27 cellular contexts compared by ENCODE assay signal in the genomic region with DNA sequence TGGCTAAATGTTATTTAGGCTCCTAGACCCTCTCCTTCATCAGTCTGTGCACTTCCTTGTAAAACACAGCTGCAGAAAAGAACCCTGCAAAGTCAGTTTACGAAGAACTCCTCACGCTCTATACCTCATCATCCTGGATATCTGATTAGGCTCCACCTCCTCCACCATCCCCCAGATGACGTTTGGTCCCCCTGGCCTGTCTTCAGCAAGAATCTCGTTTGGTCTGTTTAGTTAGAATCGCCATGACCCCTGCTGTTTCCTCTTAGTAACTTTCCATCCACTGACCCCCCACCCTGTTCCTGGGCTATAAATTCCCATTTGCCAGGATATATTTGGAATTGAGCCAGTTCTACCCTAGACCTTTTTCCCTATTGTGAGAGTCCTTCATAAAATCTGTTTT.
"Had no signal": no experiment of that assay in that cellular context is flagged by ENCODE, and none has a peak within 500 bp of the region (broad histone marks: within the 10 kb centered on the region; RNA-seq: fewer than 3 reads in every experiment).

No MANE protein-coding gene starts in this region.

- H3K4me3 Mint-ChIP-seq: activated CD4-positive, alpha-beta T cell treated with anti-CD3 and anti-CD28 coated beads, Interleukin-2, amount 10 ng/mL, durations not matched to agents 24 days and 14 days; activated CD8-positive, alpha-beta T cell treated with anti-CD3 and anti-CD28 coated beads for 36 hours; activated naive CD4-positive, alpha-beta T cell treated with anti-CD3 and anti-CD28 coated beads, Interleukin-2, amount 50 U/mL, for 24 hours; activated T-cell treated with anti-CD3 and anti-CD28 coated beads, Interleukin-2, amount 50 U/mL, for 72 hours; activated T-helper 17 cell treated with anti-CD3 and anti-CD28 coated beads, Interleukin-2, amount 50 U/mL, for 72 hours; brain had no signal

- H3K4me1 Mint-ChIP-seq: activated CD4-positive, alpha-beta T cell treated with anti-CD3 and anti-CD28 coated beads, Interleukin-2, amount 10 ng/mL, durations not matched to agents 24 days and 14 days; activated naive CD4-positive, alpha-beta T cell treated with anti-CD3 and anti-CD28 coated beads, Interleukin-2, amount 50 U/mL, for 24 hours; activated T-helper 17 cell treated with anti-CD3 and anti-CD28 coated beads, Interleukin-2, amount 50 U/mL, for 72 hours had no signal

- DNase-seq: activated CD4-positive, alpha-beta T cell treated with anti-CD3 and anti-CD28 coated beads, Interleukin-2, amount 10 ng/mL, durations not matched to agents 24 days and 14 days; activated CD4-positive, alpha-beta T cell treated with anti-CD3 and anti-CD28 coated beads, Interleukin-2, amount 50 U/mL, for 4 hours; activated CD8-positive, alpha-beta T cell treated with anti-CD3 and anti-CD28 coated beads for 36 hours; activated effector memory CD4-positive, alpha-beta T cell treated with anti-CD3 and anti-CD28 coated beads, Interleukin-2, amount 50 U/mL, for 16 hours; activated naive CD4-positive, alpha-beta T cell; activated T-cell treated with anti-CD3 and anti-CD28 coated beads, Interleukin-2, amount 50 U/mL, for 1 hour; activated T-cell treated with anti-CD3 and anti-CD28 coated beads, Interleukin-2, amount 50 U/mL, for 72 hours; adrenal gland; anterior cingulate cortex; caudate nucleus; MM.1S; MV-4-11; NCI-H1092; NCI-H1436 treated with DMSO at 0.1 percent for 48 hours; NCI-H1694 treated with DMSO at 0.1 percent for 48 hours; NCI-H2029; NCI-H345; NCI-H510A treated with DMSO at 0.1 percent for 48 hours; NCI-H526 treated with DMSO at 0.1 percent for 48 hours; SHP77; SJCRH30; T1000; WERI-Rb-1 had no signal

- ATAC-seq: activated CD8-positive, alpha-beta T cell treated with anti-CD3 and anti-CD28 coated beads for 36 hours; activated T-cell treated with anti-CD3 and anti-CD28 coated beads, Interleukin-2, amount 50 U/mL, for 72 hours; activated T-helper 17 cell treated with anti-CD3 and anti-CD28 coated beads, Interleukin-2, amount 50 U/mL, for 72 hours; Panc1 had no signal

- H3K36me3 Mint-ChIP-seq: activated naive CD4-positive, alpha-beta T cell treated with anti-CD3 and anti-CD28 coated beads, Interleukin-2, amount 50 U/mL, for 24 hours; brain had no signal

- H3K9me3 Mint-ChIP-seq: activated CD4-positive, alpha-beta T cell treated with anti-CD3 and anti-CD28 coated beads, Interleukin-2, amount 10 ng/mL, durations not matched to agents 24 days and 14 days; activated CD8-positive, alpha-beta T cell treated with anti-CD3 and anti-CD28 coated beads for 36 hours; activated naive CD4-positive, alpha-beta T cell treated with anti-CD3 and anti-CD28 coated beads, Interleukin-2, amount 50 U/mL, for 24 hours; activated T-cell treated with anti-CD3 and anti-CD28 coated beads, Interleukin-2, amount 50 U/mL, for 72 hours; activated T-helper 17 cell treated with anti-CD3 and anti-CD28 coated beads, Interleukin-2, amount 50 U/mL, for 72 hours had no signal

- H3K27ac Mint-ChIP-seq: activated CD4-positive, alpha-beta T cell treated with anti-CD3 and anti-CD28 coated beads, Interleukin-2, amount 10 ng/mL, durations not matched to agents 24 days and 14 days; activated CD8-positive, alpha-beta T cell treated with anti-CD3 and anti-CD28 coated beads for 36 hours; activated naive CD4-positive, alpha-beta T cell treated with anti-CD3 and anti-CD28 coated beads, Interleukin-2, amount 50 U/mL, for 24 hours; activated T-cell treated with anti-CD3 and anti-CD28 coated beads, Interleukin-2, amount 50 U/mL, for 72 hours; activated T-helper 17 cell treated with anti-CD3 and anti-CD28 coated beads, Interleukin-2, amount 50 U/mL, for 72 hours; brain had no signal

- H3K27me3 Mint-ChIP-seq: activated CD4-positive, alpha-beta T cell treated with anti-CD3 and anti-CD28 coated beads, Interleukin-2, amount 10 ng/mL, durations not matched to agents 24 days and 14 days; activated CD8-positive, alpha-beta T cell treated with anti-CD3 and anti-CD28 coated beads for 36 hours; activated T-helper 17 cell treated with anti-CD3 and anti-CD28 coated beads, Interleukin-2, amount 50 U/mL, for 72 hours; brain had no signal
